In the genomic region with DNA sequence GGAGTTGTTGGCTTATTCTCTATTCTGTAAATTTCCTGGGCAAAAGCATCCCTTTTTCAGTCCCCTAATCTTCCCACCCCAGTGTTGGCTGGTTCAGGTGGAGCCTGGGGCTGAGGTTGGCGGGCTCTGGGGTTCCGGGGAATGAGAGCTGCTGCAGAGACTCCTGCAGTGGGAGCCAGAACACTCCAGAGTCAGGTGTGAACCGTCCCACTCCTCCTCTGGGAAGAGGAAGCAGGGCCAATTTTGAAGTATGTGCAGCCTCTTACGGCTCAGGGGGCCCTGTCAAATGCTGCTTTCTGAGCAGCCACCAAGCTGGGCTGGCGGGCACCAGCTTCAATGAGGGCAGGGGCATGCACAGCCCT, we compare ENCODE assay signal across 1 cellular context.
TF ChIP-seq lines count a peak whose summit lies in the region.

No MANE protein-coding gene starts in this region.

TF ChIP-seq in SK-N-SH, 30 proteins besides CTCF, POLR2A, EP300 and RAD21 (continued from another document):
- TF ChIP-seq MXI1 (IDR thresholded peaks at IDR 0.05; ENCODE audit: low read depth, low read length) (no peak), TEAD4 (IDR thresholded peaks at IDR 0.05; ENCODE audit: borderline replicate concordance, insufficient read depth) (no peak), YY1 (IDR thresholded peaks at IDR 0.05; ENCODE audit: low read depth) (no peak), GATA2 (CRISPR knock-in tag; IDR thresholded peaks at IDR 0.05) (no peak), SMC3 (IDR thresholded peaks at IDR 0.05; ENCODE audit: low read depth, low read length) (no peak)
